In the genomic region with DNA sequence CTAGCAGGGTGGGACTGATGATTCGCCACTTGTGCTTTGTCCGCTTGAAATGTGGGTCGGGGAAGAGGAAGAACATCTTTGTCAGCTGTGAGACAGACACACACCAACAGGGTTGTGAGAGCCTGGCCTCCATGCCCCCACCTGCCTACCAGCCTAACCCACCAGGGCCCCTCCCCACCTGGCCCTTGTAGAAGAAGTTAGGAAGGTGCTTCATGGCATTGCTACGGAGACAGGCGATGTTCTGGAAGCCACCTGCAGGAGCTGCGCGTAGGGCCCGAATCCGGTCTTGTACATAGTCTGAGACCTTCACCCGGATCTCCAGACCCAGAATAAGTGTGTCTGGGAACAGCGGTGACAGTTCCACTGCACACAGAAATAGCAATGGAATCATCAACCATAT, we compare ENCODE assay signal across 1 cellular context.
TF ChIP-seq lines count a peak whose summit lies in the region.

No MANE protein-coding gene starts in this region.

TF ChIP-seq in GM23338, 12 proteins besides CTCF, POLR2A, EP300 and RAD21 (continued from another document):
- TF ChIP-seq, protein P1, sequence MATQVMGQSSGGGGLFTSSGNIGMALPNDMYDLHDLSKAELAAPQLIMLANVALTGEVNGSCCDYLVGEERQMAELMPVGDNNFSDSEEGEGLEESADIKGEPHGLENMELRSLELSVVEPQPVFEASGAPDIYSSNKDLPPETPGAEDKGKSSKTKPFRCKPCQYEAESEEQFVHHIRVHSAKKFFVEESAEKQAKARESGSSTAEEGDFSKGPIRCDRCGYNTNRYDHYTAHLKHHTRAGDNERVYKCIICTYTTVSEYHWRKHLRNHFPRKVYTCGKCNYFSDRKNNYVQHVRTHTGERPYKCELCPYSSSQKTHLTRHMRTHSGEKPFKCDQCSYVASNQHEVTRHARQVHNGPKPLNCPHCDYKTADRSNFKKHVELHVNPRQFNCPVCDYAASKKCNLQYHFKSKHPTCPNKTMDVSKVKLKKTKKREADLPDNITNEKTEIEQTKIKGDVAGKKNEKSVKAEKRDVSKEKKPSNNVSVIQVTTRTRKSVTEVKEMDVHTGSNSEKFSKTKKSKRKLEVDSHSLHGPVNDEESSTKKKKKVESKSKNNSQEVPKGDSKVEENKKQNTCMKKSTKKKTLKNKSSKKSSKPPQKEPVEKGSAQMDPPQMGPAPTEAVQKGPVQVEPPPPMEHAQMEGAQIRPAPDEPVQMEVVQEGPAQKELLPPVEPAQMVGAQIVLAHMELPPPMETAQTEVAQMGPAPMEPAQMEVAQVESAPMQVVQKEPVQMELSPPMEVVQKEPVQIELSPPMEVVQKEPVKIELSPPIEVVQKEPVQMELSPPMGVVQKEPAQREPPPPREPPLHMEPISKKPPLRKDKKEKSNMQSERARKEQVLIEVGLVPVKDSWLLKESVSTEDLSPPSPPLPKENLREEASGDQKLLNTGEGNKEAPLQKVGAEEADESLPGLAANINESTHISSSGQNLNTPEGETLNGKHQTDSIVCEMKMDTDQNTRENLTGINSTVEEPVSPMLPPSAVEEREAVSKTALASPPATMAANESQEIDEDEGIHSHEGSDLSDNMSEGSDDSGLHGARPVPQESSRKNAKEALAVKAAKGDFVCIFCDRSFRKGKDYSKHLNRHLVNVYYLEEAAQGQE (IDR thresholded peaks at IDR 0.05; ENCODE audit: unreplicated experiment), result no peak
- TF ChIP-seq ZNF462 (CRISPR knock-in tag; IDR thresholded peaks at IDR 0.05), result no peak
- TF ChIP-seq POLR2AphosphoS5 (IDR thresholded peaks at IDR 0.05; ENCODE audit: low read depth), result no peak
- no peak for TF ChIP-seq JUNB (IDR thresholded peaks at IDR 0.05; ENCODE audit: unreplicated experiment)
- no peak for TF ChIP-seq ETS1 (IDR thresholded peaks at IDR 0.05)
- no peak for TF ChIP-seq NANOG (IDR thresholded peaks at IDR 0.05; ENCODE audit: borderline replicate concordance)
- no peak for TF ChIP-seq ZNF331 (CRISPR knock-in tag; IDR thresholded peaks at IDR 0.05; ENCODE audit: low read depth)
- TF ChIP-seq EZH2 (IDR thresholded peaks at IDR 0.05; ENCODE audit: low read depth, unreplicated experiment), result no peak
